8 cellular contexts compared by ENCODE assay signal in genomic region chr18:13112982-13113381, GRCh38.
DNase-seq lines count a peak whose midpoint lies in the region; ATAC-seq and TF ChIP-seq lines count a peak whose summit lies in the region.

No MANE protein-coding gene starts in this region.

- intact Hi-C loops in mucosa of descending colon (cut with DNase I, micrococcal nuclease): no loop called here

- TF ChIP-seq CTCF in epithelial cell of esophagus (IDR thresholded peaks at IDR 0.05; ENCODE audit: insufficient read depth, low read depth, low read length, missing control alignments) (peak; percentile 20), mucosa of descending colon (IDR thresholded peaks at IDR 0.05) (no peak)

- H3K4me1 ChIP-seq in mucosa of descending colon (ENCODE audit: low read depth): no peaks in the 10 kb centered on the region

- DNase-seq in DMS114 treated with DMSO at 0.1 percent for 48 hours (lab: John Stamatoyannopoulos, UW; ENCODE audit: unreplicated experiment) (peak; percentile 47), NCI-H69 (lab: John Stamatoyannopoulos, UW) (peak; percentile 63), epithelial cell of esophagus (ENCODE audit: low read depth) (peak; percentile 17), mucosa of descending colon (peak in 2 of 3 donors; percentile 36 to 48), mucosa of gallbladder (ENCODE audit: low spot score) (no peak), 8988T (no peak)

- H3K4me3 ChIP-seq in epithelial cell of esophagus (ENCODE audit: low read length): no peak overlapping the region
- H3K4me3 ChIP-seq in mucosa of descending colon: no peak overlapping the region

- no peaks in the 10 kb centered on the region for H3K9me3 ChIP-seq in mucosa of descending colon

- H3K36me3 ChIP-seq in mucosa of descending colon (ENCODE audit: low read depth): no peaks in the 10 kb centered on the region

- ATAC-seq in mucosa of descending colon: peak; percentile 73
- no peak for ATAC-seq in GM19328 (IDR thresholded peaks at IDR 0.05; ENCODE audit: unreplicated experiment)
- no peak for ATAC-seq in GM19035 (IDR thresholded peaks at IDR 0.05; ENCODE audit: unreplicated experiment)

Comparison
In these comparisons a context has a peak if more than half of its experiments do, and no peak if none do; other contexts are left out.
1. DNase-seq: peak in DMS114 treated with DMSO at 0.1 percent for 48 hours (single experiment), NCI-H69 (single experiment), epithelial cell of esophagus (single experiment) and mucosa of descending colon (2 of 3); none in mucosa of gallbladder (single experiment) and 8988T (single experiment).